3 cellular contexts compared by ENCODE assay signal in the genomic region with DNA sequence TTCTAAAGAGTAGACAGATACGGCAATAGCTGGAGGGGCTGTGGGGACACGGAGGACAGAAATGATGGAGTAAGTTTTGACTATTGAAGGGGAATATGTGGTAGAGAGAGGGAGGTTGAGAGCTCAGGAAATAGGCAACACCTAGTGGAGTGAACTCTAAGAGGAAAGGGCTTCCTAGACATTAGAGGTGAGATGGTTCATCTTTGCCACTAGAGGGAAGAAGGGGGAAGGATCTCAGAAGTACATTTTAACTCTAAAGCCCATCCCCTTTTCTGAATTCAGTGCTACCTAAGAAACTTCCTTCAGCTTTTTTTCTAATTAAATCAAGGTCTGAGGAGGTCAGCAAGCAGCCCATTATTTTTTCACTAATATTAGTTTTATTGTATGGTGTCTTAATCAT.
TF ChIP-seq lines count a peak whose summit lies in the region.

No MANE protein-coding gene starts in this region.

TF ChIP-seq in HepG2, 621 proteins besides CTCF, POLR2A, EP300 and RAD21 (continued from another document and continues in another):
- TF ChIP-seq, protein P1, sequence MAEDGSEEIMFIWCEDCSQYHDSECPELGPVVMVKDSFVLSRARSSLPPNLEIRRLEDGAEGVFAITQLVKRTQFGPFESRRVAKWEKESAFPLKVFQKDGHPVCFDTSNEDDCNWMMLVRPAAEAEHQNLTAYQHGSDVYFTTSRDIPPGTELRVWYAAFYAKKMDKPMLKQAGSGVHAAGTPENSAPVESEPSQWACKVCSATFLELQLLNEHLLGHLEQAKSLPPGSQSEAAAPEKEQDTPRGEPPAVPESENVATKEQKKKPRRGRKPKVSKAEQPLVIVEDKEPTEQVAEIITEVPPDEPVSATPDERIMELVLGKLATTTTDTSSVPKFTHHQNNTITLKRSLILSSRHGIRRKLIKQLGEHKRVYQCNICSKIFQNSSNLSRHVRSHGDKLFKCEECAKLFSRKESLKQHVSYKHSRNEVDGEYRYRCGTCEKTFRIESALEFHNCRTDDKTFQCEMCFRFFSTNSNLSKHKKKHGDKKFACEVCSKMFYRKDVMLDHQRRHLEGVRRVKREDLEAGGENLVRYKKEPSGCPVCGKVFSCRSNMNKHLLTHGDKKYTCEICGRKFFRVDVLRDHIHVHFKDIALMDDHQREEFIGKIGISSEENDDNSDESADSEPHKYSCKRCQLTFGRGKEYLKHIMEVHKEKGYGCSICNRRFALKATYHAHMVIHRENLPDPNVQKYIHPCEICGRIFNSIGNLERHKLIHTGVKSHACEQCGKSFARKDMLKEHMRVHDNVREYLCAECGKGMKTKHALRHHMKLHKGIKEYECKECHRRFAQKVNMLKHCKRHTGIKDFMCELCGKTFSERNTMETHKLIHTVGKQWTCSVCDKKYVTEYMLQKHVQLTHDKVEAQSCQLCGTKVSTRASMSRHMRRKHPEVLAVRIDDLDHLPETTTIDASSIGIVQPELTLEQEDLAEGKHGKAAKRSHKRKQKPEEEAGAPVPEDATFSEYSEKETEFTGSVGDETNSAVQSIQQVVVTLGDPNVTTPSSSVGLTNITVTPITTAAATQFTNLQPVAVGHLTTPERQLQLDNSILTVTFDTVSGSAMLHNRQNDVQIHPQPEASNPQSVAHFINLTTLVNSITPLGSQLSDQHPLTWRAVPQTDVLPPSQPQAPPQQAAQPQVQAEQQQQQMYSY (CRISPR knock-in tag; IDR thresholded peaks at IDR 0.05): no peak
- TF ChIP-seq, protein P2, sequence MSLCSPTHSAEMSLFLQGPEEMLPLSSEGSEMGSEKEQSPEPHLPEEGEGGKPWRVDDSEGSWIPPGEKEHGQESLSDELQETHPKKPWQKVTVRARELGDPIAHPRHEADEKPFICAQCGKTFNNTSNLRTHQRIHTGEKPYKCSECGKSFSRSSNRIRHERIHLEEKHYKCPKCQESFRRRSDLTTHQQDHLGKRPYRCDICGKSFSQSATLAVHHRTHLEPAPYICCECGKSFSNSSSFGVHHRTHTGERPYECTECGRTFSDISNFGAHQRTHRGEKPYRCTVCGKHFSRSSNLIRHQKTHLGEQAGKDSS (CRISPR knock-in tag; IDR thresholded peaks at IDR 0.05; ENCODE audit: borderline replicate concordance, low read depth): no peak
- TF ChIP-seq PRMT3 (CRISPR knock-in tag; IDR thresholded peaks at IDR 0.05; ENCODE audit: borderline replicate concordance, low read depth): no peak
- no peak for TF ChIP-seq FOXJ3 (CRISPR knock-in tag; IDR thresholded peaks at IDR 0.05; ENCODE audit: borderline replicate concordance)
- TF ChIP-seq, protein P3, sequence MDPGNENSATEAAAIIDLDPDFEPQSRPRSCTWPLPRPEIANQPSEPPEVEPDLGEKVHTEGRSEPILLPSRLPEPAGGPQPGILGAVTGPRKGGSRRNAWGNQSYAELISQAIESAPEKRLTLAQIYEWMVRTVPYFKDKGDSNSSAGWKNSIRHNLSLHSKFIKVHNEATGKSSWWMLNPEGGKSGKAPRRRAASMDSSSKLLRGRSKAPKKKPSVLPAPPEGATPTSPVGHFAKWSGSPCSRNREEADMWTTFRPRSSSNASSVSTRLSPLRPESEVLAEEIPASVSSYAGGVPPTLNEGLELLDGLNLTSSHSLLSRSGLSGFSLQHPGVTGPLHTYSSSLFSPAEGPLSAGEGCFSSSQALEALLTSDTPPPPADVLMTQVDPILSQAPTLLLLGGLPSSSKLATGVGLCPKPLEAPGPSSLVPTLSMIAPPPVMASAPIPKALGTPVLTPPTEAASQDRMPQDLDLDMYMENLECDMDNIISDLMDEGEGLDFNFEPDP (CRISPR knock-in tag; conservative IDR thresholded peaks at IDR 0.05): no peak
- no peak for TF ChIP-seq NR2F6 (IDR thresholded peaks at IDR 0.05)
- TF ChIP-seq NR2F6 (CRISPR knock-in tag; IDR thresholded peaks at IDR 0.05): no peak

TF ChIP-seq in Ishikawa, 13 proteins besides CTCF, POLR2A, EP300 and RAD21 (continued from another document):
- TF ChIP-seq, protein P4, sequence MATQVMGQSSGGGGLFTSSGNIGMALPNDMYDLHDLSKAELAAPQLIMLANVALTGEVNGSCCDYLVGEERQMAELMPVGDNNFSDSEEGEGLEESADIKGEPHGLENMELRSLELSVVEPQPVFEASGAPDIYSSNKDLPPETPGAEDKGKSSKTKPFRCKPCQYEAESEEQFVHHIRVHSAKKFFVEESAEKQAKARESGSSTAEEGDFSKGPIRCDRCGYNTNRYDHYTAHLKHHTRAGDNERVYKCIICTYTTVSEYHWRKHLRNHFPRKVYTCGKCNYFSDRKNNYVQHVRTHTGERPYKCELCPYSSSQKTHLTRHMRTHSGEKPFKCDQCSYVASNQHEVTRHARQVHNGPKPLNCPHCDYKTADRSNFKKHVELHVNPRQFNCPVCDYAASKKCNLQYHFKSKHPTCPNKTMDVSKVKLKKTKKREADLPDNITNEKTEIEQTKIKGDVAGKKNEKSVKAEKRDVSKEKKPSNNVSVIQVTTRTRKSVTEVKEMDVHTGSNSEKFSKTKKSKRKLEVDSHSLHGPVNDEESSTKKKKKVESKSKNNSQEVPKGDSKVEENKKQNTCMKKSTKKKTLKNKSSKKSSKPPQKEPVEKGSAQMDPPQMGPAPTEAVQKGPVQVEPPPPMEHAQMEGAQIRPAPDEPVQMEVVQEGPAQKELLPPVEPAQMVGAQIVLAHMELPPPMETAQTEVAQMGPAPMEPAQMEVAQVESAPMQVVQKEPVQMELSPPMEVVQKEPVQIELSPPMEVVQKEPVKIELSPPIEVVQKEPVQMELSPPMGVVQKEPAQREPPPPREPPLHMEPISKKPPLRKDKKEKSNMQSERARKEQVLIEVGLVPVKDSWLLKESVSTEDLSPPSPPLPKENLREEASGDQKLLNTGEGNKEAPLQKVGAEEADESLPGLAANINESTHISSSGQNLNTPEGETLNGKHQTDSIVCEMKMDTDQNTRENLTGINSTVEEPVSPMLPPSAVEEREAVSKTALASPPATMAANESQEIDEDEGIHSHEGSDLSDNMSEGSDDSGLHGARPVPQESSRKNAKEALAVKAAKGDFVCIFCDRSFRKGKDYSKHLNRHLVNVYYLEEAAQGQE (IDR thresholded peaks at IDR 0.05; ENCODE audit: low read depth): no peak
- no peak for TF ChIP-seq FOXM1 (IDR thresholded peaks at IDR 0.05; ENCODE audit: borderline replicate concordance, low read depth)
- TF ChIP-seq TCF12 (IDR thresholded peaks at IDR 0.05; ENCODE audit: low read depth): no peak
- TF ChIP-seq ZBTB7A (IDR thresholded peaks at IDR 0.05; ENCODE audit: low read depth): no peak
- no peak for TF ChIP-seq NFIC (IDR thresholded peaks at IDR 0.05)
- TF ChIP-seq CEBPB (IDR thresholded peaks at IDR 0.05): no peak
- TF ChIP-seq TAF1 (IDR thresholded peaks at IDR 0.05; ENCODE audit: low read depth): no peak
- TF ChIP-seq CREB1 (IDR thresholded peaks at IDR 0.05; ENCODE audit: low read depth): no peak
- TF ChIP-seq, protein P5, sequence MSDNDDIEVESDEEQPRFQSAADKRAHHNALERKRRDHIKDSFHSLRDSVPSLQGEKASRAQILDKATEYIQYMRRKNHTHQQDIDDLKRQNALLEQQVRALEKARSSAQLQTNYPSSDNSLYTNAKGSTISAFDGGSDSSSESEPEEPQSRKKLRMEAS (IDR thresholded peaks at IDR 0.05): no peak
TF ChIP-seq in Ishikawa: peak in this region for 0.

TF ChIP-seq in WTC11, 78 proteins besides CTCF, POLR2A, EP300 and RAD21 (continued from another document):
- TF ChIP-seq, protein P6, sequence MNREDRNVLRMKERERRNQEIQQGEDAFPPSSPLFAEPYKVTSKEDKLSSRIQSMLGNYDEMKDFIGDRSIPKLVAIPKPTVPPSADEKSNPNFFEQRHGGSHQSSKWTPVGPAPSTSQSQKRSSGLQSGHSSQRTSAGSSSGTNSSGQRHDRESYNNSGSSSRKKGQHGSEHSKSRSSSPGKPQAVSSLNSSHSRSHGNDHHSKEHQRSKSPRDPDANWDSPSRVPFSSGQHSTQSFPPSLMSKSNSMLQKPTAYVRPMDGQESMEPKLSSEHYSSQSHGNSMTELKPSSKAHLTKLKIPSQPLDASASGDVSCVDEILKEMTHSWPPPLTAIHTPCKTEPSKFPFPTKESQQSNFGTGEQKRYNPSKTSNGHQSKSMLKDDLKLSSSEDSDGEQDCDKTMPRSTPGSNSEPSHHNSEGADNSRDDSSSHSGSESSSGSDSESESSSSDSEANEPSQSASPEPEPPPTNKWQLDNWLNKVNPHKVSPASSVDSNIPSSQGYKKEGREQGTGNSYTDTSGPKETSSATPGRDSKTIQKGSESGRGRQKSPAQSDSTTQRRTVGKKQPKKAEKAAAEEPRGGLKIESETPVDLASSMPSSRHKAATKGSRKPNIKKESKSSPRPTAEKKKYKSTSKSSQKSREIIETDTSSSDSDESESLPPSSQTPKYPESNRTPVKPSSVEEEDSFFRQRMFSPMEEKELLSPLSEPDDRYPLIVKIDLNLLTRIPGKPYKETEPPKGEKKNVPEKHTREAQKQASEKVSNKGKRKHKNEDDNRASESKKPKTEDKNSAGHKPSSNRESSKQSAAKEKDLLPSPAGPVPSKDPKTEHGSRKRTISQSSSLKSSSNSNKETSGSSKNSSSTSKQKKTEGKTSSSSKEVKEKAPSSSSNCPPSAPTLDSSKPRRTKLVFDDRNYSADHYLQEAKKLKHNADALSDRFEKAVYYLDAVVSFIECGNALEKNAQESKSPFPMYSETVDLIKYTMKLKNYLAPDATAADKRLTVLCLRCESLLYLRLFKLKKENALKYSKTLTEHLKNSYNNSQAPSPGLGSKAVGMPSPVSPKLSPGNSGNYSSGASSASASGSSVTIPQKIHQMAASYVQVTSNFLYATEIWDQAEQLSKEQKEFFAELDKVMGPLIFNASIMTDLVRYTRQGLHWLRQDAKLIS (CRISPR knock-in tag; IDR thresholded peaks at IDR 0.05; ENCODE audit: borderline replicate concordance): no peak
- no peak for TF ChIP-seq KAT7 (CRISPR knock-in tag; IDR thresholded peaks at IDR 0.05; ENCODE audit: borderline replicate concordance)
- TF ChIP-seq ZNF263 (CRISPR knock-in tag; IDR thresholded peaks at IDR 0.05; ENCODE audit: low read depth): no peak
- no peak for TF ChIP-seq ZNF219 (CRISPR knock-in tag; IDR thresholded peaks at IDR 0.05; ENCODE audit: borderline replicate concordance)
- no peak for TF ChIP-seq TP53 (CRISPR knock-in tag; IDR thresholded peaks at IDR 0.05)
